14 cellular contexts compared by ENCODE assay signal in the genomic region with DNA sequence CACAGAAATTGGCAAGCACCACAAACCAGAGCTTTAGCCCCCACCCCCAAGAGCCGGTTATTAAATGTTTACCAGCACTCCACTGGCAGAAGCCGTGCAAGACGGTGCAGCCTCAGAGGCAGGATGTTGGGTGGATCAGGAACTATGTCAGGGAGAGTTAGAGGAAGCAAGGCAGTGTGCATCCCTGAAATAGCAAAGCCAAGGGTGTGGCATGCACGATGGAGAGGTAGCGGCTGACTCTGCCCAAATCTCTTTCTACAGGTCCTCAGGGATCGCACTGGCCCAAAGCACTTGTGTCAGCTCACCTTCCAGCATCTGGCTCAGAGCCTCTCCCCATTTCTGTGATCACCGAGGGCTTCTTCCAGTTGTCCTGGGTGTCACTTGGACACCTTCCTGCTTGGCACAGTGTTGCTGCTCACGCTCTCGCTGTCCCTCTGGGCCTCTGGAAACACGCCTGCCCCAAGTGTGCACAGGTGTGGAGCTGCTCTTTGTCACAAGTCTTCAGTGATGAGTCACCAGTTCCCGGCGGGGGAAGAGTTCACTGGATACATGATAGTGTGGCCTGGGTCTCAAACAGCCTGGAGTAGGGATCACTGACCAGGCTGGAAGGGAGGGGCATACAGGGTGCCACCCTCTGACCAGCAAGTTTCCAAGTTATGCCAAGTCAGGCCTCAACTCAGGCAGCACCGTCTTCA. TPM values are rescaled to one million over a fixed set of nuclear protein-coding genes. Genes with fewer than 3 reads are reported as not detected.
DNase-seq lines count a peak whose midpoint lies in the region; ATAC-seq and TF ChIP-seq lines count a peak whose summit lies in the region.
"Had no signal": no experiment of that assay in that cellular context is flagged by ENCODE, and none has a peak within 500 bp of the region (broad histone marks: within the 10 kb centered on the region; RNA-seq: fewer than 3 reads in every experiment).

No MANE protein-coding gene starts in this region.

- POLR2A ChIA-PET in Caco-2 (lab: Charles Lee): no interaction called here

- no peaks in the 10 kb centered on the region for H3K4me1 Mint-ChIP-seq in Caco-2 (ENCODE audit: low read depth, unreplicated experiment)

- H3K9ac ChIP-seq in colonic mucosa (ENCODE audit: low read depth in 2 of 2, low read length in 2 of 2) (peak overlapping the region in 1 of 2 donors; percentile 6), mucosa of rectum (ENCODE audit: low read depth in 1 of 2, low read length in 2 of 2) (peak overlapping the region in 1 of 2 donors; percentile 42)
- H3K9ac ChIP-seq: KMS-11 had no signal

- no peaks in the 10 kb centered on the region for H3K27me3 ChIP-seq in Caco-2 (replicated peaks; ENCODE audit: control insufficient read depth, insufficient read depth, low read length)
- no peaks in the 10 kb centered on the region for H3K27me3 ChIP-seq in colonic mucosa
- no peaks in the 10 kb centered on the region for H3K27me3 ChIP-seq in mucosa of rectum (ENCODE audit: control insufficient read depth in 2 of 2, insufficient read depth in 2 of 2, low read length in 2 of 2)

- H3K36me3 Mint-ChIP-seq in Caco-2 (ENCODE audit: insufficient read depth, unreplicated experiment): no peaks in the 10 kb centered on the region

- H3K36me3 ChIP-seq in Caco-2 (ENCODE audit: control insufficient read depth, insufficient read depth, low read length) (no peaks in the 10 kb centered on the region), colonic mucosa (no peaks in the 10 kb centered on the region), mucosa of rectum (ENCODE audit: control insufficient read depth in 2 of 2, insufficient read depth in 2 of 2, low read length in 2 of 2) (no peaks in the 10 kb centered on the region)

- BruUV-seq in Caco-2 (replicated peaks; lab: Mats Ljungman, UMichigan): no TSS peak

- H3K27ac Mint-ChIP-seq in Caco-2 (ENCODE audit: unreplicated experiment): peak overlapping the region; percentile 77

- intact Hi-C loops in Caco-2 (cut with micrococcal nuclease; ENCODE audit: unreplicated experiment): no loop called here
- intact Hi-C loops in colonic mucosa (cut with DNase I): no loop called here

- peak overlapping the region; percentile 31 for H3K4me3 Mint-ChIP-seq in Caco-2 (ENCODE audit: unreplicated experiment)

- peak overlapping the region; percentile 62 for H3K27ac ChIP-seq in colonic mucosa
- peak overlapping the region; percentile 11 to 82 for H3K27ac ChIP-seq in mucosa of rectum (ENCODE audit: low read depth in 2 of 2, low read length in 2 of 2)
- H3K27ac ChIP-seq: KMS-11 had no signal

- H3K4me3 ChIP-seq in Caco-2 (ENCODE audit: low read depth, low read length) (no peak overlapping the region), LNCaP clone FGC (ENCODE audit: low read depth, low read length) (no peak overlapping the region), colonic mucosa (no peak overlapping the region), mucosa of rectum (ENCODE audit: low read length in 2 of 2) (peak overlapping the region in 1 of 2 donors; percentile 27)

- CTCF ChIA-PET in Caco-2 (lab: Charles Lee): interaction anchor here (1.1 kb wide), 1 partner anchor 83 kb away, joined by 3 read pairs; no protein-coding TSS in a partner anchor

- H3K4me1 ChIP-seq in Caco-2 (peaks cover 25% of the 10 kb centered on the region), colonic mucosa (peaks cover 6% of the 10 kb centered on the region), mucosa of rectum (ENCODE audit: control insufficient read depth in 2 of 2, insufficient read depth in 2 of 2, low read length in 2 of 2) (peaks cover 22 to 31% of the 10 kb centered on the region in 2 donors)

- DNase-seq in Caco-2: peak; percentile 40 to 66
- peak; percentile 81 for DNase-seq in LNCaP clone FGC (ENCODE audit: low read depth)
- DNase-seq in colonic mucosa: peak; percentile 78
- DNase-seq in cortex of kidney (lab: John Stamatoyannopoulos, UW): no peak
- no peak for DNase-seq in H4 (ENCODE audit: low spot score)
- no peak for DNase-seq in SK-N-DZ (ENCODE audit: low spot score)
- DNase-seq: activated CD4-positive, alpha-beta T cell treated with anti-CD3 and anti-CD28 coated beads for 1 hour; activated T-cell treated with anti-CD3 and anti-CD28 coated beads for 4 hours; AML-193; DND-41; SW 1271 had no signal

- no peaks in the 10 kb centered on the region for H3K9me3 Mint-ChIP-seq in Caco-2 (ENCODE audit: unreplicated experiment)

- no peaks in the 10 kb centered on the region for H3K27me3 Mint-ChIP-seq in Caco-2 (ENCODE audit: insufficient read depth, unreplicated experiment)

- TF ChIP-seq CTCF in Caco-2 (IDR thresholded peaks at IDR 0.05; ENCODE audit: insufficient read depth in 1 of 2, low read depth in 1 of 2, low read length in 1 of 2, severe bottlenecking in 1 of 2, unreplicated experiment in 1 of 2) (no peak), LNCaP clone FGC (IDR thresholded peaks at IDR 0.05; ENCODE audit: control insufficient read depth, extremely low read depth, insufficient read depth) (no peak), colonic mucosa (IDR thresholded peaks at IDR 0.05) (no peak)

- no peaks in the 10 kb centered on the region for H3K9me3 ChIP-seq in Caco-2
- no peaks in the 10 kb centered on the region for H3K9me3 ChIP-seq in colonic mucosa
- no peaks in the 10 kb centered on the region for H3K9me3 ChIP-seq in mucosa of rectum (ENCODE audit: control insufficient read depth in 2 of 2, low read length in 2 of 2)

- ATAC-seq in GM18519 (IDR thresholded peaks at IDR 0.05; ENCODE audit: low FRiP score, unreplicated experiment): no peak

RNA-seq across cellular contexts. Expression of a gene that starts 17.3 kb away (rescaled TPM):
- total RNA-seq in Caco-2 (2022) (2.7 and 3.6 TPM in 2 replicates), colonic mucosa (100 to 1,000 TPM; 244 to 258 TPM)
- total RNA-seq in H4 (2014; rRNA removed; shearing (Covaris generic)): 0.06 TPM in 1 of 2 replicates, not detected in the other
- 0.24 TPM in 1 of 2 replicates, not detected in the other for polyA plus RNA-seq in SK-N-DZ (2014; cell fraction: cytosol; rRNA removed)
- polyA plus RNA-seq in SK-N-DZ (2014; cell fraction: nucleus; rRNA removed): 0.07 TPM in 1 of 2 replicates, not detected in the other

Comparison
In these comparisons a context has a peak if more than half of its experiments do, and no peak if none do; other contexts are left out.
1. DNase-seq: peak in Caco-2 (2 of 2), LNCaP clone FGC (single experiment) and colonic mucosa (single experiment); none in cortex of kidney (single experiment), H4 (single experiment) and SK-N-DZ (single experiment).
2. RNA of a gene that starts 17.3 kb away (total RNA-seq): 244 to 258 TPM in colonic mucosa; 2.7 to 3.6 TPM in Caco-2 and 0.06 TPM in H4; every median in the first group is over 10 times any median in the second.